8 cellular contexts compared by ENCODE assay signal in genomic region chr4:164977243-164978164, GRCh38. TPM values are rescaled to one million over a fixed set of nuclear protein-coding genes. Genes with fewer than 3 reads are reported as not detected.
DNase-seq lines count a peak whose midpoint lies in the region; ATAC-seq and TF ChIP-seq lines count a peak whose summit lies in the region.

Gene TRIM61 (minus strand): TSS chr4:164977657. CDS start chr4:164970002, 7,655 bp downstream.

- DNase-seq in activated CD4-positive, alpha-beta T cell treated with anti-CD3 and anti-CD28 coated beads for 48 hours, result peak; percentile 67
- peak; percentile 6 for DNase-seq in effector CD4-positive, alpha-beta T cell
- DNase-seq in natural killer cell (peak; percentile 39), Calu3 (no peak), islet precursor cell (no peak)

- intact Hi-C loops in natural killer cell (cut with micrococcal nuclease), result no loop called here
- intact Hi-C loops in Calu3 (cut with micrococcal nuclease; ENCODE audit: unreplicated experiment), result no loop called here

- H3K9me3 ChIP-seq in stomach smooth muscle (ENCODE audit: control insufficient read depth in 2 of 2, low read length in 2 of 2), result no peaks in the 10 kb centered on the region

- CTCF ChIA-PET in Calu3 (lab: Charles Lee), result no interaction called here

- H3K27ac Mint-ChIP-seq in natural killer cell, result peak within 1 kb of the TSS; percentile 80 to 92
- no peak within 1 kb of the TSS for H3K27ac Mint-ChIP-seq in Calu3 (ENCODE audit: unreplicated experiment)

- peak within 1 kb of the TSS; percentile 19 for H3K27ac ChIP-seq in stomach smooth muscle (ENCODE audit: low read length)

- H3K4me3 Mint-ChIP-seq in natural killer cell, result peak within 1 kb of the TSS; percentile 89
- H3K4me3 Mint-ChIP-seq in Calu3 (ENCODE audit: low read depth, unreplicated experiment), result no peak within 1 kb of the TSS

- no peaks in the 10 kb centered on the region for H3K4me1 ChIP-seq in stomach smooth muscle (ENCODE audit: control insufficient read depth, insufficient read depth, low read length)

- H3K36me3 Mint-ChIP-seq in natural killer cell (no peaks in the 10 kb centered on the region), Calu3 (ENCODE audit: insufficient read depth, unreplicated experiment) (no peaks in the 10 kb centered on the region)

- TF ChIP-seq CTCF in natural killer cell (IDR thresholded peaks at IDR 0.05) (no peak), Calu3 (IDR thresholded peaks at IDR 0.05; ENCODE audit: unreplicated experiment) (no peak)

- no peaks in the 10 kb centered on the region for H3K27me3 Mint-ChIP-seq in natural killer cell (ENCODE audit: low read depth in 2 of 2)
- H3K27me3 Mint-ChIP-seq in Calu3 (ENCODE audit: unreplicated experiment), result no peaks in the 10 kb centered on the region

- H3K4me1 Mint-ChIP-seq in natural killer cell, result peaks cover 22 to 28% of the 10 kb centered on the region in 2 donors
- no peaks in the 10 kb centered on the region for H3K4me1 Mint-ChIP-seq in Calu3 (ENCODE audit: low read depth, unreplicated experiment)

- ATAC-seq in GM18858 (IDR thresholded peaks at IDR 0.05; ENCODE audit: unreplicated experiment) (peak; percentile 99), HG02981 (IDR thresholded peaks at IDR 0.05; ENCODE audit: unreplicated experiment) (peak; percentile 99), natural killer cell (peak; percentile 73 to 87 (median 85))

- BruUV-seq in Calu3 (replicated peaks; lab: Mats Ljungman, UMichigan), result no TSS peak

- no peaks in the 10 kb centered on the region for H3K36me3 ChIP-seq in stomach smooth muscle (ENCODE audit: control insufficient read depth in 2 of 2, insufficient read depth in 2 of 2, low read length in 2 of 2)

- peak within 1 kb of the TSS; percentile 74 to 76 for H3K4me3 ChIP-seq in stomach smooth muscle (ENCODE audit: low read length in 2 of 2)

- H3K9me3 Mint-ChIP-seq in natural killer cell (no peaks in the 10 kb centered on the region), Calu3 (ENCODE audit: low read depth, unreplicated experiment) (no peaks in the 10 kb centered on the region)

- peak within 1 kb of the TSS; percentile 65 to 67 for H3K9ac ChIP-seq in stomach smooth muscle (ENCODE audit: low read length in 2 of 2)

- no peaks in the 10 kb centered on the region for H3K27me3 ChIP-seq in stomach smooth muscle (ENCODE audit: control insufficient read depth in 1 of 2, insufficient read depth in 2 of 2, low read length in 2 of 2)

RNA-seq across cellular contexts. Expression of gene TRIM61, which starts in this region (rescaled TPM):
- total RNA-seq in natural killer cell, result 1 to 10 TPM; 1.1 to 2.0 (median 1.2) TPM
- total RNA-seq in Calu3 (2022), result 0.39 and 0.45 TPM in 2 replicates

Comparison
In these comparisons a context has a peak if more than half of its experiments do, and no peak if none do; other contexts are left out.
1. DNase-seq: peak in activated CD4-positive, alpha-beta T cell treated with anti-CD3 and anti-CD28 coated beads for 48 hours (single experiment), effector CD4-positive, alpha-beta T cell (single experiment) and natural killer cell (single experiment); none in Calu3 (single experiment) and islet precursor cell (single experiment).
2. Peak in every context shown above with its lines, with median percentiles within 50 percentile points of each other: ATAC-seq.